Comparison of ENCODE assay signal across 1 cellular context in the genomic region with DNA sequence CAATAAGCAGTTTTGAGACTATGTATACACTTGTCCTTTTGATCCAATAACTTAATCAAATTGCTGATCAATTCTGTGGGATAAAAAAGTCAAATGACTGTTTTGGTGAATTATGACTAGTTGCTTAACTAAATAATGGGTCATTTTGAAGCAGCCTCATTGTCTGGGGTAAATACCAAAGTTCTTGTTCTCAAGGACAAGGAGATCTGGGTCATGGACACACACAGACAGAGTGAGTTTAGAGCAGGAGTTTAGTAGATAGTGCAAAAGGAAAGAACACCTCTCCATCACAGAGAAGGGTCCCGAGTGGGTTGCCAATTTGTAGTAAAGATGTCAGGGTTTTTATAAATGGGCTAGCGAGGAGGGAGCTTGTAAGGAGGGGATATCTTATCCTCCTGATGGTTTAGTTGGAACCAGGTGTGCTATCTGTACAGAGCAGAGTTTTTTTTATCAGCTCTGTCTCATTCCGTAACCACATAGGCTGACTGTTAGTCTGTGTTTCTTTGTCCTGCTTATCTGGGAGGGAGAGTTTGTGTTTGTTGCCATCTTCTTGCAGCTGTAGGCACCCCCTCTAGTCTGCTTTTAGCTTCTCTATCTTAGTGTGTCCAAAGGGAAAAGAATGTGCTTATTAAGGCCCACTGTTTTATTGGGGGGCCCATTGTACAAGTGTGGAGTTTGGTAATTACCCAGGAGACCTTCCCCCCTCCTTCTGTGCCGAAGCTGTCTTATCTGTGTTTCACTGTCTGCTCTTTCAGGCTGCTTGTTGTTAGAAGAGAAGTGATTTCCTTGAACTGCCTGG.
TF ChIP-seq lines count a peak whose summit lies in the region.

No MANE protein-coding gene starts in this region.

TF ChIP-seq in K562, 482 proteins besides CTCF, POLR2A, EP300 and RAD21 (continues in another document):
- TF ChIP-seq CBFA2T2 (conservative IDR thresholded peaks at IDR 0.05) (peak; percentile 99), HDAC6 (IDR thresholded peaks at IDR 0.05; ENCODE audit: low read depth, low read length) (no peak), ZEB2 (IDR thresholded peaks at IDR 0.05) (peak; percentile 99), CHCHD3 (CRISPR knock-in tag; IDR thresholded peaks at IDR 0.05) (no peak), FOXA3 (CRISPR knock-in tag; conservative IDR thresholded peaks at IDR 0.05 in 1 of 2, IDR thresholded peaks at IDR 0.05 in 1 of 2) (peak in 1 of 2 experiments; percentile 33; a peak in 1 of 4 replicates), ZNF354B (CRISPR knock-in tag; IDR thresholded peaks at IDR 0.05) (0 out of 2 replicates have a peak, but pooled peaks have one; percentile 12), KLF13 (tag; IDR thresholded peaks at IDR 0.05; ENCODE audit: borderline replicate concordance, low read depth) (no peak), ZNF507 (tag; conservative IDR thresholded peaks at IDR 0.05) (no peak), MAFK (IDR thresholded peaks at IDR 0.05; ENCODE audit: low read length) (no peak), SMC3 (conservative IDR thresholded peaks at IDR 0.05; ENCODE audit: insufficient read depth, low read depth, low read length) (no peak), HMG20A (CRISPR knock-in tag; conservative IDR thresholded peaks at IDR 0.05) (peak; percentile 63; the same call in 1 of the 2 replicates), ZNF431 (CRISPR knock-in tag; IDR thresholded peaks at IDR 0.05) (no peak), NR2C2 (CRISPR knock-in tag; IDR thresholded peaks at IDR 0.05) (no peak), NR2C2 (tag; IDR thresholded peaks at IDR 0.05) (no peak), ZNF79 (CRISPR knock-in tag; IDR thresholded peaks at IDR 0.05; ENCODE audit: low read depth) (no peak), ZNF780A (CRISPR knock-in tag; IDR thresholded peaks at IDR 0.05) (no peak), SRSF3 (IDR thresholded peaks at IDR 0.05; ENCODE audit: insufficient read depth, low read length) (no peak), ZNF436 (CRISPR knock-in tag; IDR thresholded peaks at IDR 0.05) (0 out of 2 replicates have a peak, but pooled peaks have one; percentile 34), RFX1 (IDR thresholded peaks at IDR 0.05) (0 out of 2 replicates have a peak, but pooled peaks have one; percentile 5), ARNT (IDR thresholded peaks at IDR 0.05) (peak; percentile 89 to 91), ZNF644 (tag; IDR thresholded peaks at IDR 0.05; ENCODE audit: low read depth) (peak; percentile 94), CCNT2 (IDR thresholded peaks at IDR 0.05; ENCODE audit: borderline replicate concordance, extremely low read depth, insufficient read length, low read depth, low read length) (peak; percentile 94), IFI16 (CRISPR knock-in tag; IDR thresholded peaks at IDR 0.05) (no peak), GABPA (tag; conservative IDR thresholded peaks at IDR 0.05; ENCODE audit: low read depth) (0 out of 2 replicates have a peak, but pooled peaks have one; percentile 12), MAFG (tag; conservative IDR thresholded peaks at IDR 0.05) (no peak), PYGO2 (tag; IDR thresholded peaks at IDR 0.05) (peak; percentile 59; the same call in 1 of the 2 replicates), ESRRB (CRISPR knock-in tag; IDR thresholded peaks at IDR 0.05; ENCODE audit: borderline replicate concordance) (no peak), ZNF41 (CRISPR knock-in tag; conservative IDR thresholded peaks at IDR 0.05) (0 out of 2 replicates have a peak, but pooled peaks have one; percentile 49), PTRF (tag; IDR thresholded peaks at IDR 0.05) (no peak), DPF2 (IDR thresholded peaks at IDR 0.05) (peak; percentile 98), ZNF445 (CRISPR knock-in tag; IDR thresholded peaks at IDR 0.05; ENCODE audit: low read depth) (peak; percentile 61; the same call in 1 of the 2 replicates), CBX3 (IDR thresholded peaks at IDR 0.05; ENCODE audit: borderline replicate concordance in 1 of 2, low read length in 2 of 2) (0 out of 3 replicates have a peak, but pooled peaks of 1 of the 2 experiments have one; percentile 22), YBX1 (IDR thresholded peaks at IDR 0.05) (no peak), ZSCAN32 (CRISPR knock-in tag; IDR thresholded peaks at IDR 0.05) (no peak), KAT2B (IDR thresholded peaks at IDR 0.05; ENCODE audit: low read depth, low read length) (no peak), RUNX1 (IDR thresholded peaks at IDR 0.05; ENCODE audit: low read depth) (peak; percentile 45; the same call in 1 of the 2 replicates), ZKSCAN1 (IDR thresholded peaks at IDR 0.05; ENCODE audit: low read depth, low read length) (no peak), ZFPM2 (CRISPR knock-in tag; IDR thresholded peaks at IDR 0.05) (no peak), BMI1 (IDR thresholded peaks at IDR 0.05; ENCODE audit: low read length) (no peak), NR4A1 (CRISPR knock-in tag; IDR thresholded peaks at IDR 0.05) (0 out of 2 replicates have a peak, but pooled peaks have one; percentile 21), NR4A1 (tag; IDR thresholded peaks at IDR 0.05) (peak; percentile 89), FOS (IDR thresholded peaks at IDR 0.05; ENCODE audit: extremely low read depth, insufficient read length) (no peak), POLR2AphosphoS5 (IDR thresholded peaks at IDR 0.05; ENCODE audit: control insufficient read depth, insufficient read depth, low read depth, low read length) (peak; percentile 97), ZNF717 (CRISPR knock-in tag; IDR thresholded peaks at IDR 0.05) (no peak), GATAD2A (IDR thresholded peaks at IDR 0.05) (peak; percentile 93), NFATC3 (IDR thresholded peaks at IDR 0.05) (no peak)
- TF ChIP-seq, protein P1, sequence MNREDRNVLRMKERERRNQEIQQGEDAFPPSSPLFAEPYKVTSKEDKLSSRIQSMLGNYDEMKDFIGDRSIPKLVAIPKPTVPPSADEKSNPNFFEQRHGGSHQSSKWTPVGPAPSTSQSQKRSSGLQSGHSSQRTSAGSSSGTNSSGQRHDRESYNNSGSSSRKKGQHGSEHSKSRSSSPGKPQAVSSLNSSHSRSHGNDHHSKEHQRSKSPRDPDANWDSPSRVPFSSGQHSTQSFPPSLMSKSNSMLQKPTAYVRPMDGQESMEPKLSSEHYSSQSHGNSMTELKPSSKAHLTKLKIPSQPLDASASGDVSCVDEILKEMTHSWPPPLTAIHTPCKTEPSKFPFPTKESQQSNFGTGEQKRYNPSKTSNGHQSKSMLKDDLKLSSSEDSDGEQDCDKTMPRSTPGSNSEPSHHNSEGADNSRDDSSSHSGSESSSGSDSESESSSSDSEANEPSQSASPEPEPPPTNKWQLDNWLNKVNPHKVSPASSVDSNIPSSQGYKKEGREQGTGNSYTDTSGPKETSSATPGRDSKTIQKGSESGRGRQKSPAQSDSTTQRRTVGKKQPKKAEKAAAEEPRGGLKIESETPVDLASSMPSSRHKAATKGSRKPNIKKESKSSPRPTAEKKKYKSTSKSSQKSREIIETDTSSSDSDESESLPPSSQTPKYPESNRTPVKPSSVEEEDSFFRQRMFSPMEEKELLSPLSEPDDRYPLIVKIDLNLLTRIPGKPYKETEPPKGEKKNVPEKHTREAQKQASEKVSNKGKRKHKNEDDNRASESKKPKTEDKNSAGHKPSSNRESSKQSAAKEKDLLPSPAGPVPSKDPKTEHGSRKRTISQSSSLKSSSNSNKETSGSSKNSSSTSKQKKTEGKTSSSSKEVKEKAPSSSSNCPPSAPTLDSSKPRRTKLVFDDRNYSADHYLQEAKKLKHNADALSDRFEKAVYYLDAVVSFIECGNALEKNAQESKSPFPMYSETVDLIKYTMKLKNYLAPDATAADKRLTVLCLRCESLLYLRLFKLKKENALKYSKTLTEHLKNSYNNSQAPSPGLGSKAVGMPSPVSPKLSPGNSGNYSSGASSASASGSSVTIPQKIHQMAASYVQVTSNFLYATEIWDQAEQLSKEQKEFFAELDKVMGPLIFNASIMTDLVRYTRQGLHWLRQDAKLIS (CRISPR knock-in tag; IDR thresholded peaks at IDR 0.05): no peak
- TF ChIP-seq, protein P2, sequence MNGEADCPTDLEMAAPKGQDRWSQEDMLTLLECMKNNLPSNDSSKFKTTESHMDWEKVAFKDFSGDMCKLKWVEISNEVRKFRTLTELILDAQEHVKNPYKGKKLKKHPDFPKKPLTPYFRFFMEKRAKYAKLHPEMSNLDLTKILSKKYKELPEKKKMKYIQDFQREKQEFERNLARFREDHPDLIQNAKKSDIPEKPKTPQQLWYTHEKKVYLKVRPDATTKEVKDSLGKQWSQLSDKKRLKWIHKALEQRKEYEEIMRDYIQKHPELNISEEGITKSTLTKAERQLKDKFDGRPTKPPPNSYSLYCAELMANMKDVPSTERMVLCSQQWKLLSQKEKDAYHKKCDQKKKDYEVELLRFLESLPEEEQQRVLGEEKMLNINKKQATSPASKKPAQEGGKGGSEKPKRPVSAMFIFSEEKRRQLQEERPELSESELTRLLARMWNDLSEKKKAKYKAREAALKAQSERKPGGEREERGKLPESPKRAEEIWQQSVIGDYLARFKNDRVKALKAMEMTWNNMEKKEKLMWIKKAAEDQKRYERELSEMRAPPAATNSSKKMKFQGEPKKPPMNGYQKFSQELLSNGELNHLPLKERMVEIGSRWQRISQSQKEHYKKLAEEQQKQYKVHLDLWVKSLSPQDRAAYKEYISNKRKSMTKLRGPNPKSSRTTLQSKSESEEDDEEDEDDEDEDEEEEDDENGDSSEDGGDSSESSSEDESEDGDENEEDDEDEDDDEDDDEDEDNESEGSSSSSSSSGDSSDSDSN (IDR thresholded peaks at IDR 0.05; ENCODE audit: borderline replicate concordance in 1 of 2, low read depth in 2 of 2, low read length in 2 of 2): no peak
- TF ChIP-seq, protein P3, sequence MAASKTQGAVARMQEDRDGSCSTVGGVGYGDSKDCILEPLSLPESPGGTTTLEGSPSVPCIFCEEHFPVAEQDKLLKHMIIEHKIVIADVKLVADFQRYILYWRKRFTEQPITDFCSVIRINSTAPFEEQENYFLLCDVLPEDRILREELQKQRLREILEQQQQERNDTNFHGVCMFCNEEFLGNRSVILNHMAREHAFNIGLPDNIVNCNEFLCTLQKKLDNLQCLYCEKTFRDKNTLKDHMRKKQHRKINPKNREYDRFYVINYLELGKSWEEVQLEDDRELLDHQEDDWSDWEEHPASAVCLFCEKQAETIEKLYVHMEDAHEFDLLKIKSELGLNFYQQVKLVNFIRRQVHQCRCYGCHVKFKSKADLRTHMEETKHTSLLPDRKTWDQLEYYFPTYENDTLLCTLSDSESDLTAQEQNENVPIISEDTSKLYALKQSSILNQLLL (CRISPR knock-in tag; IDR thresholded peaks at IDR 0.05; ENCODE audit: borderline replicate concordance): no peak
- TF ChIP-seq, protein P4, sequence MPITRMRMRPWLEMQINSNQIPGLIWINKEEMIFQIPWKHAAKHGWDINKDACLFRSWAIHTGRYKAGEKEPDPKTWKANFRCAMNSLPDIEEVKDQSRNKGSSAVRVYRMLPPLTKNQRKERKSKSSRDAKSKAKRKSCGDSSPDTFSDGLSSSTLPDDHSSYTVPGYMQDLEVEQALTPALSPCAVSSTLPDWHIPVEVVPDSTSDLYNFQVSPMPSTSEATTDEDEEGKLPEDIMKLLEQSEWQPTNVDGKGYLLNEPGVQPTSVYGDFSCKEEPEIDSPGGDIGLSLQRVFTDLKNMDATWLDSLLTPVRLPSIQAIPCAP (CRISPR knock-in tag; IDR thresholded peaks at IDR 0.05; ENCODE audit: borderline replicate concordance): no peak
- TF ChIP-seq, protein P5, sequence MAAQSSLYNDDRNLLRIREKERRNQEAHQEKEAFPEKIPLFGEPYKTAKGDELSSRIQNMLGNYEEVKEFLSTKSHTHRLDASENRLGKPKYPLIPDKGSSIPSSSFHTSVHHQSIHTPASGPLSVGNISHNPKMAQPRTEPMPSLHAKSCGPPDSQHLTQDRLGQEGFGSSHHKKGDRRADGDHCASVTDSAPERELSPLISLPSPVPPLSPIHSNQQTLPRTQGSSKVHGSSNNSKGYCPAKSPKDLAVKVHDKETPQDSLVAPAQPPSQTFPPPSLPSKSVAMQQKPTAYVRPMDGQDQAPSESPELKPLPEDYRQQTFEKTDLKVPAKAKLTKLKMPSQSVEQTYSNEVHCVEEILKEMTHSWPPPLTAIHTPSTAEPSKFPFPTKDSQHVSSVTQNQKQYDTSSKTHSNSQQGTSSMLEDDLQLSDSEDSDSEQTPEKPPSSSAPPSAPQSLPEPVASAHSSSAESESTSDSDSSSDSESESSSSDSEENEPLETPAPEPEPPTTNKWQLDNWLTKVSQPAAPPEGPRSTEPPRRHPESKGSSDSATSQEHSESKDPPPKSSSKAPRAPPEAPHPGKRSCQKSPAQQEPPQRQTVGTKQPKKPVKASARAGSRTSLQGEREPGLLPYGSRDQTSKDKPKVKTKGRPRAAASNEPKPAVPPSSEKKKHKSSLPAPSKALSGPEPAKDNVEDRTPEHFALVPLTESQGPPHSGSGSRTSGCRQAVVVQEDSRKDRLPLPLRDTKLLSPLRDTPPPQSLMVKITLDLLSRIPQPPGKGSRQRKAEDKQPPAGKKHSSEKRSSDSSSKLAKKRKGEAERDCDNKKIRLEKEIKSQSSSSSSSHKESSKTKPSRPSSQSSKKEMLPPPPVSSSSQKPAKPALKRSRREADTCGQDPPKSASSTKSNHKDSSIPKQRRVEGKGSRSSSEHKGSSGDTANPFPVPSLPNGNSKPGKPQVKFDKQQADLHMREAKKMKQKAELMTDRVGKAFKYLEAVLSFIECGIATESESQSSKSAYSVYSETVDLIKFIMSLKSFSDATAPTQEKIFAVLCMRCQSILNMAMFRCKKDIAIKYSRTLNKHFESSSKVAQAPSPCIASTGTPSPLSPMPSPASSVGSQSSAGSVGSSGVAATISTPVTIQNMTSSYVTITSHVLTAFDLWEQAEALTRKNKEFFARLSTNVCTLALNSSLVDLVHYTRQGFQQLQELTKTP (IDR thresholded peaks at IDR 0.05; ENCODE audit: low read depth in 1 of 2, partially characterized antibody in 2 of 2): peak; percentile 64 to 92
- TF ChIP-seq, protein P6, sequence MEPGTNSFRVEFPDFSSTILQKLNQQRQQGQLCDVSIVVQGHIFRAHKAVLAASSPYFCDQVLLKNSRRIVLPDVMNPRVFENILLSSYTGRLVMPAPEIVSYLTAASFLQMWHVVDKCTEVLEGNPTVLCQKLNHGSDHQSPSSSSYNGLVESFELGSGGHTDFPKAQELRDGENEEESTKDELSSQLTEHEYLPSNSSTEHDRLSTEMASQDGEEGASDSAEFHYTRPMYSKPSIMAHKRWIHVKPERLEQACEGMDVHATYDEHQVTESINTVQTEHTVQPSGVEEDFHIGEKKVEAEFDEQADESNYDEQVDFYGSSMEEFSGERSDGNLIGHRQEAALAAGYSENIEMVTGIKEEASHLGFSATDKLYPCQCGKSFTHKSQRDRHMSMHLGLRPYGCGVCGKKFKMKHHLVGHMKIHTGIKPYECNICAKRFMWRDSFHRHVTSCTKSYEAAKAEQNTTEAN (CRISPR knock-in tag; IDR thresholded peaks at IDR 0.05): no peak
- TF ChIP-seq, protein P7, sequence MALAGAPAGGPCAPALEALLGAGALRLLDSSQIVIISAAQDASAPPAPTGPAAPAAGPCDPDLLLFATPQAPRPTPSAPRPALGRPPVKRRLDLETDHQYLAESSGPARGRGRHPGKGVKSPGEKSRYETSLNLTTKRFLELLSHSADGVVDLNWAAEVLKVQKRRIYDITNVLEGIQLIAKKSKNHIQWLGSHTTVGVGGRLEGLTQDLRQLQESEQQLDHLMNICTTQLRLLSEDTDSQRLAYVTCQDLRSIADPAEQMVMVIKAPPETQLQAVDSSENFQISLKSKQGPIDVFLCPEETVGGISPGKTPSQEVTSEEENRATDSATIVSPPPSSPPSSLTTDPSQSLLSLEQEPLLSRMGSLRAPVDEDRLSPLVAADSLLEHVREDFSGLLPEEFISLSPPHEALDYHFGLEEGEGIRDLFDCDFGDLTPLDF (CRISPR knock-in tag; IDR thresholded peaks at IDR 0.05): no peak
- TF ChIP-seq, protein P8, sequence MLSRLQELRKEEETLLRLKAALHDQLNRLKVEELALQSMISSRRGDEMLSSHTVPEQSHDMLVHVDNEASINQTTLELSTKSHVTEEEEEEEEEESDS (CRISPR knock-in tag; IDR thresholded peaks at IDR 0.05): no peak
